ENCODE assay signal across 1 cellular context in the genomic region with DNA sequence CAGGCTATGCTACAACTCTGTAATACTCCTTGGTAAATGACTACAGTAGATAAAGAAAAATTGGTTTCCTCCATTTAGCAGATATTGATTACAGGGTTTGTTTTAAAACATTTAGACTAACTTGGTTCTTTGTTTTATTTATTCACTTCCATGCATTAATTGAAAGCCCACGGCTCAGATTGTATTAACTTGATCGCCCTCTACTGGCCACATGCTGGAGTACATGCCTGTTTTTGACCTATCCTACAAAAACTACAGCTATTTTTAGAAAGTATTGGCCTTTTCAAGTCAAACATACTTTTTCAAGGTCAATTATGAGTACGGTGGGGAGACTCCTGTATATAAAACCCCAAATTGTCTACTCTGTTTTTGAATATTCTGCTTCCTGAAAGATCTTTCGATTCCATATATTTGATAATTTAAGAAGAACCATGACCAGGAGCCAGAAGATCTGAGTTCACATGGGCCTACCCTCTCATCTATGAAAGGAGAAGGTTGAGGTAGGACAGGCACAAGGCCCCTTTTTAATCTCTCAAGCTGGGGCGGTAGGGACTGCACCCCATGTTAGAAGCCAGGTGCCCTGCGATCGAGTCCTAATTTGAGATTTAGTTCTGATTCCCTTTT.
TF ChIP-seq lines count a peak whose summit lies in the region.

No MANE protein-coding gene starts in this region.

TF ChIP-seq in GM23338, 12 proteins besides CTCF, POLR2A, EP300 and RAD21 (continued from another document):
- TF ChIP-seq, protein P1, sequence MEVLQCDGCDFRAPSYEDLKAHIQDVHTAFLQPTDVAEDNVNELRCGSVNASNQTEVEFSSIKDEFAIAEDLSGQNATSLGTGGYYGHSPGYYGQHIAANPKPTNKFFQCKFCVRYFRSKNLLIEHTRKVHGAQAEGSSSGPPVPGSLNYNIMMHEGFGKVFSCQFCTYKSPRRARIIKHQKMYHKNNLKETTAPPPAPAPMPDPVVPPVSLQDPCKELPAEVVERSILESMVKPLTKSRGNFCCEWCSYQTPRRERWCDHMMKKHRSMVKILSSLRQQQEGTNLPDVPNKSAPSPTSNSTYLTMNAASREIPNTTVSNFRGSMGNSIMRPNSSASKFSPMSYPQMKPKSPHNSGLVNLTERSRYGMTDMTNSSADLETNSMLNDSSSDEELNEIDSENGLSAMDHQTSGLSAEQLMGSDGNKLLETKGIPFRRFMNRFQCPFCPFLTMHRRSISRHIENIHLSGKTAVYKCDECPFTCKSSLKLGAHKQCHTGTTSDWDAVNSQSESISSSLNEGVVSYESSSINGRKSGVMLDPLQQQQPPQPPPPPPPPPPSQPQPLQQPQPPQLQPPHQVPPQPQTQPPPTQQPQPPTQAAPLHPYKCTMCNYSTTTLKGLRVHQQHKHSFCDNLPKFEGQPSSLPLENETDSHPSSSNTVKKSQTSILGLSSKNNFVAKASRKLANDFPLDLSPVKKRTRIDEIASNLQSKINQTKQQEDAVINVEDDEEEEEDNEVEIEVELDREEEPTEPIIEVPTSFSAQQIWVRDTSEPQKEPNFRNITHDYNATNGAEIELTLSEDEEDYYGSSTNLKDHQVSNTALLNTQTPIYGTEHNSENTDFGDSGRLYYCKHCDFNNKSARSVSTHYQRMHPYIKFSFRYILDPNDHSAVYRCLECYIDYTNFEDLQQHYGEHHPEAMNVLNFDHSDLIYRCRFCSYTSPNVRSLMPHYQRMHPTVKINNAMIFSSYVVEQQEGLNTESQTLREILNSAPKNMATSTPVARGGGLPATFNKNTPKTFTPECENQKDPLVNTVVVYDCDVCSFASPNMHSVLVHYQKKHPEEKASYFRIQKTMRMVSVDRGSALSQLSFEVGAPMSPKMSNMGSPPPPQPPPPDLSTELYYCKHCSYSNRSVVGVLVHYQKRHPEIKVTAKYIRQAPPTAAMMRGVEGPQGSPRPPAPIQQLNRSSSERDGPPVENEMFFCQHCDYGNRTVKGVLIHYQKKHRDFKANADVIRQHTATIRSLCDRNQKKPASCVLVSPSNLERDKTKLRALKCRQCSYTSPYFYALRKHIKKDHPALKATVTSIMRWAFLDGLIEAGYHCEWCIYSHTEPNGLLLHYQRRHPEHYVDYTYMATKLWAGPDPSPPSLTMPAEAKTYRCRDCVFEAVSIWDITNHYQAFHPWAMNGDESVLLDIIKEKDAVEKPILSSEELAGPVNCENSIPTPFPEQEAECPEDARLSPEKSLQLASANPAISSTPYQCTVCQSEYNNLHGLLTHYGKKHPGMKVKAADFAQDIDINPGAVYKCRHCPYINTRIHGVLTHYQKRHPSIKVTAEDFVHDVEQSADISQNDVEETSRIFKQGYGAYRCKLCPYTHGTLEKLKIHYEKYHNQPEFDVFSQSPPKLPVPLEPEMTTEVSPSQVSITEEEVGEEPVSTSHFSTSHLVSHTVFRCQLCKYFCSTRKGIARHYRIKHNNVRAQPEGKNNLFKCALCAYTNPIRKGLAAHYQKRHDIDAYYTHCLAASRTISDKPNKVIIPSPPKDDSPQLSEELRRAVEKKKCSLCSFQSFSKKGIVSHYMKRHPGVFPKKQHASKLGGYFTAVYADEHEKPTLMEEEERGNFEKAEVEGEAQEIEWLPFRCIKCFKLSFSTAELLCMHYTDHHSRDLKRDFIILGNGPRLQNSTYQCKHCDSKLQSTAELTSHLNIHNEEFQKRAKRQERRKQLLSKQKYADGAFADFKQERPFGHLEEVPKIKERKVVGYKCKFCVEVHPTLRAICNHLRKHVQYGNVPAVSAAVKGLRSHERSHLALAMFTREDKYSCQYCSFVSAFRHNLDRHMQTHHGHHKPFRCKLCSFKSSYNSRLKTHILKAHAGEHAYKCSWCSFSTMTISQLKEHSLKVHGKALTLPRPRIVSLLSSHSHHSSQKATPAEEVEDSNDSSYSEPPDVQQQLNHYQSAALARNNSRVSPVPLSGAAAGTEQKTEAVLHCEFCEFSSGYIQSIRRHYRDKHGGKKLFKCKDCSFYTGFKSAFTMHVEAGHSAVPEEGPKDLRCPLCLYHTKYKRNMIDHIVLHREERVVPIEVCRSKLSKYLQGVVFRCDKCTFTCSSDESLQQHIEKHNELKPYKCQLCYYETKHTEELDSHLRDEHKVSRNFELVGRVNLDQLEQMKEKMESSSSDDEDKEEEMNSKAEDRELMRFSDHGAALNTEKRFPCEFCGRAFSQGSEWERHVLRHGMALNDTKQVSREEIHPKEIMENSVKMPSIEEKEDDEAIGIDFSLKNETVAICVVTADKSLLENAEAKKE (CRISPR knock-in tag; IDR thresholded peaks at IDR 0.05), result no peak
